25 cellular contexts compared by ENCODE assay signal in genomic region chr12:28582687-28583376, GRCh38.
"Had no signal": no experiment of that assay in that cellular context is flagged by ENCODE, and none has a peak within 500 bp of the region (broad histone marks: within the 10 kb centered on the region; RNA-seq: fewer than 3 reads in every experiment).

No MANE protein-coding gene starts in this region.

- H3K9me3 ChIP-seq: gastrocnemius medialis, left ventricle myocardium inferior, pancreas, prostate gland, uterus had no signal

- H3K36me3 ChIP-seq: gastrocnemius medialis, left ventricle myocardium inferior, pancreas, prostate gland, uterus had no signal

- ATAC-seq: activated T-cell treated with anti-CD3 and anti-CD28 coated beads, Interleukin-2, amount 50 U/mL, for 4 hours; activated T-helper 17 cell treated with anti-CD3 and anti-CD28 coated beads, Interleukin-2, amount 50 U/mL, for 72 hours; gastrocnemius medialis; pancreas; sciatic nerve; stimulated activated memory B cell treated with anti-CD40 and anti-IgM and Interleukin-4, amounts not matched to agents 10 μg/mL and 1 μg/mL and 100 μg/mL, for 72 hours; stimulated activated naive CD8-positive, alpha-beta T cell treated with anti-CD3 and anti-CD28 coated beads, Interleukin-15, amount 100 ng/mL, for 72 hours had no signal

- H3K4me3 ChIP-seq: gastrocnemius medialis, left ventricle myocardium inferior, pancreas, prostate gland, skin epidermis, uterus had no signal

- H3K27me3 ChIP-seq: gastrocnemius medialis, pancreas, uterus had no signal

- H3K27ac ChIP-seq: gastrocnemius medialis, left ventricle myocardium inferior, pancreas, prostate gland, uterus, VCaP had no signal

- H3K4me1 ChIP-seq: gastrocnemius medialis, left ventricle myocardium inferior, pancreas, prostate gland, uterus had no signal

- DNase-seq: activated CD4-positive, alpha-beta T cell treated with anti-CD3 and anti-CD28 coated beads for 4 hours; activated CD4-positive, alpha-beta T cell treated with anti-CD3 and anti-CD28 coated beads, Interleukin-2, amount 50 U/mL, for 48 hours; activated CD8-positive, alpha-beta memory T cell treated with anti-CD3 and anti-CD28 coated beads, Interleukin-2, amount 50 U/mL, for 4 hours; activated gamma-delta T cell treated with Interleukin-2 at 50 U/mL for 16 hours; activated T-cell treated with anti-CD3 and anti-CD28 coated beads, Interleukin-2, amount 50 U/mL, for 4 hours; anterior cingulate cortex; effector memory CD4-positive, alpha-beta T cell; gastrocnemius medialis; glutamatergic neuron; islet precursor cell; left ventricle myocardium inferior; nucleus accumbens; pancreas; retina; stimulated activated CD4-positive, alpha-beta T cell treated with anti-CD3 and anti-CD28 coated beads, Interleukin-4, amount 100 ng/mL, for 24 hours; stimulated activated naive CD8-positive, alpha-beta T cell treated with anti-CD3 and anti-CD28 coated beads, Interleukin-15, amount 100 ng/mL, for 72 hours; substantia nigra; T-helper 9 cell; uterus had no signal
